ENCODE assay signal across 11 cellular contexts in genomic region chr6:160013987-160014868, GRCh38. TPM values are rescaled to one million over a fixed set of nuclear protein-coding genes. Genes with fewer than 3 reads are reported as not detected.
DNase-seq lines count a peak whose midpoint lies in the region; ATAC-seq, FAIRE-seq and TF ChIP-seq lines count a peak whose summit lies in the region.
"Had no signal": no experiment of that assay in that cellular context is flagged by ENCODE, and none has a peak within 500 bp of the region (broad histone marks: within the 10 kb centered on the region; RNA-seq: fewer than 3 reads in every experiment).

No MANE protein-coding gene starts in this region.

- no peaks in the 10 kb centered on the region for H3K79me2 ChIP-seq in Loucy (ENCODE audit: insufficient read depth, low read length)

- no peaks in the 10 kb centered on the region for H3K9me3 ChIP-seq in Loucy (ENCODE audit: insufficient read depth, low read depth, low read length)

- peaks cover 68% of the 10 kb centered on the region for H3K4me1 Mint-ChIP-seq in activated naive CD4-positive, alpha-beta T cell treated with anti-CD3 and anti-CD28 coated beads, Interleukin-2, amount 10 ng/mL, durations not matched to agents 7 days and 5 days
- peaks cover 72 to 80% of the 10 kb centered on the region in 2 donors for H3K4me1 Mint-ChIP-seq in natural killer cell treated with Interleukin-12 subunit alpha and Interleukin-12 subunit beta and Interleukin-15 and Interleukin-18, amount 100 ng/mL, for 72 hours (ENCODE audit: low read depth in 2 of 2)

- no peaks in the 10 kb centered on the region for H3K27me3 Mint-ChIP-seq in activated naive CD4-positive, alpha-beta T cell treated with anti-CD3 and anti-CD28 coated beads, Interleukin-2, amount 10 ng/mL, durations not matched to agents 7 days and 5 days
- H3K27me3 Mint-ChIP-seq in natural killer cell treated with Interleukin-12 subunit alpha and Interleukin-12 subunit beta and Interleukin-15 and Interleukin-18, amount 100 ng/mL, for 72 hours = no peaks in the 10 kb centered on the region
- H3K27me3 Mint-ChIP-seq: activated B cell treated with CpG ODN at 0.5 μM for 24 hours, brain had no signal

- H2AFZ ChIP-seq in Loucy (ENCODE audit: low read length) = no peak overlapping the region

- peak; percentile 57 to 65 for ATAC-seq in natural killer cell treated with Interleukin-12 subunit alpha and Interleukin-12 subunit beta and Interleukin-15 and Interleukin-18, amount 100 ng/mL, for 72 hours
- ATAC-seq in HG03439 (IDR thresholded peaks at IDR 0.05; ENCODE audit: unreplicated experiment) = no peak
- no peak for ATAC-seq in GM18502 (IDR thresholded peaks at IDR 0.05; ENCODE audit: poor library complexity, unreplicated experiment)

- peak overlapping the region; percentile 94 for H3K27ac Mint-ChIP-seq in activated naive CD4-positive, alpha-beta T cell treated with anti-CD3 and anti-CD28 coated beads, Interleukin-2, amount 10 ng/mL, durations not matched to agents 7 days and 5 days
- peak overlapping the region; percentile 87 to 88 for H3K27ac Mint-ChIP-seq in natural killer cell treated with Interleukin-12 subunit alpha and Interleukin-12 subunit beta and Interleukin-15 and Interleukin-18, amount 100 ng/mL, for 72 hours
- H3K27ac Mint-ChIP-seq: activated B cell treated with CpG ODN at 0.5 μM for 24 hours had no signal

- no peak for TF ChIP-seq CTCF in Loucy (conservative IDR thresholded peaks at IDR 0.05; ENCODE audit: low read length)

- no peak overlapping the region for H3K9ac ChIP-seq in Loucy (ENCODE audit: low read depth, low read length, poor library complexity, severe bottlenecking)

- no peak for FAIRE-seq in GM12892 (lab: Jason Lieb, UNC)

- peak; percentile 46 for DNase-seq in NCI-H2107 treated with DMSO at 0.1 percent for 48 hours (lab: John Stamatoyannopoulos, UW; ENCODE audit: unreplicated experiment)
- no peak for DNase-seq in NCI-H2107 (lab: John Stamatoyannopoulos, UW)
- peak; percentile 49 for DNase-seq in activated naive CD4-positive, alpha-beta T cell treated with anti-CD3 and anti-CD28 coated beads, Interleukin-2, amount 10 ng/mL, durations not matched to agents 7 days and 5 days
- no peak for DNase-seq in natural killer cell treated with Interleukin-12 subunit alpha and Interleukin-12 subunit beta and Interleukin-15 and Interleukin-18, amount 100 ng/mL, for 72 hours (ENCODE audit: low spot score)
- no peak for DNase-seq in GM12892 (ENCODE audit: insufficient read length)
- DNase-seq: 8988T, activated B cell treated with CpG ODN at 0.5 μM for 24 hours had no signal

- H3K27me3 ChIP-seq in Loucy (ENCODE audit: insufficient read depth, low read length, poor library complexity, severe bottlenecking) = no peaks in the 10 kb centered on the region

- H3K4me1 ChIP-seq in Loucy (ENCODE audit: insufficient read depth, low read length, poor library complexity, severe bottlenecking) = peaks cover 33% of the 10 kb centered on the region

- no peaks in the 10 kb centered on the region for H3K9me3 Mint-ChIP-seq in activated naive CD4-positive, alpha-beta T cell treated with anti-CD3 and anti-CD28 coated beads, Interleukin-2, amount 10 ng/mL, durations not matched to agents 7 days and 5 days
- H3K9me3 Mint-ChIP-seq in natural killer cell treated with Interleukin-12 subunit alpha and Interleukin-12 subunit beta and Interleukin-15 and Interleukin-18, amount 100 ng/mL, for 72 hours = no peaks in the 10 kb centered on the region
- H3K9me3 Mint-ChIP-seq: activated B cell treated with CpG ODN at 0.5 μM for 24 hours had no signal

- peak overlapping the region; percentile 27 for H3K4me3 Mint-ChIP-seq in activated naive CD4-positive, alpha-beta T cell treated with anti-CD3 and anti-CD28 coated beads, Interleukin-2, amount 10 ng/mL, durations not matched to agents 7 days and 5 days
- H3K4me3 Mint-ChIP-seq in natural killer cell treated with Interleukin-12 subunit alpha and Interleukin-12 subunit beta and Interleukin-15 and Interleukin-18, amount 100 ng/mL, for 72 hours = peak overlapping the region; percentile 78
- H3K4me3 Mint-ChIP-seq: activated B cell treated with CpG ODN at 0.5 μM for 24 hours, brain had no signal

- no peaks in the 10 kb centered on the region for H3K9me2 ChIP-seq in Loucy (replicated peaks; ENCODE audit: low read depth, low read length)

- no peak overlapping the region for H3K4me3 ChIP-seq in Loucy (ENCODE audit: low read length, poor library complexity, severe bottlenecking)

- H4K20me1 ChIP-seq in Loucy (ENCODE audit: insufficient read depth, low read length, poor library complexity, severe bottlenecking) = no peaks in the 10 kb centered on the region

- H3K36me3 Mint-ChIP-seq in activated naive CD4-positive, alpha-beta T cell treated with anti-CD3 and anti-CD28 coated beads, Interleukin-2, amount 10 ng/mL, durations not matched to agents 7 days and 5 days = peaks cover 77% of the 10 kb centered on the region
- H3K36me3 Mint-ChIP-seq in natural killer cell treated with Interleukin-12 subunit alpha and Interleukin-12 subunit beta and Interleukin-15 and Interleukin-18, amount 100 ng/mL, for 72 hours = peaks cover 57% of the 10 kb centered on the region

- no peaks in the 10 kb centered on the region for H3F3A ChIP-seq in Loucy (ENCODE audit: low read depth)

- CTCF ChIA-PET in activated naive CD4-positive, alpha-beta T cell treated with anti-CD3 and anti-CD28 coated beads, Interleukin-2, amount 10 ng/mL, durations not matched to agents 7 days and 5 days (lab: Charles Lee) = interaction anchor here (0.8 to 1.0 kb wide), 3 partner anchors 14 to 37 kb away, joined by 3 read pairs; no protein-coding TSS in a partner anchor

- peak overlapping the region; percentile 58 for H3K4me2 ChIP-seq in Loucy (ENCODE audit: low read depth, low read length, poor library complexity, severe bottlenecking)

- TF ChIP-seq POLR2A in GM12892 (IDR thresholded peaks at IDR 0.05; ENCODE audit: low read depth, low read length) = no peak

- peaks cover 30% of the 10 kb centered on the region; the same call in 1 of the 2 replicates for H3K36me3 ChIP-seq in Loucy (ENCODE audit: insufficient read depth, low read length)

RNA-seq across cellular contexts. Expression of gene IGF2R, which starts 45.3 kb away (rescaled TPM):
- total RNA-seq in natural killer cell treated with Interleukin-12 subunit alpha and Interleukin-12 subunit beta and Interleukin-15 and Interleukin-18, amount 100 ng/mL, for 72 hours = 100 to 1,000 TPM; 290 to 377 TPM
- polyA plus RNA-seq in GM12892 (2012; ENCODE audit: missing spikeins) = 20.1 TPM

Comparison
In these comparisons a context has a peak if more than half of its experiments do, and no peak if none do; other contexts are left out.
1. DNase-seq: peak in NCI-H2107 treated with DMSO at 0.1 percent for 48 hours (single experiment) and activated naive CD4-positive, alpha-beta T cell treated with anti-CD3 and anti-CD28 coated beads, Interleukin-2, amount 10 ng/mL, durations not matched to agents 7 days and 5 days (single experiment); none in NCI-H2107 (single experiment), natural killer cell treated with Interleukin-12 subunit alpha and Interleukin-12 subunit beta and Interleukin-15 and Interleukin-18, amount 100 ng/mL, for 72 hours (single experiment) and GM12892 (single experiment).
2. ATAC-seq: peak in natural killer cell treated with Interleukin-12 subunit alpha and Interleukin-12 subunit beta and Interleukin-15 and Interleukin-18, amount 100 ng/mL, for 72 hours (2 of 2); none in HG03439 (single experiment) and GM18502 (single experiment).